ENCODE assay signal across 25 cellular contexts in the genomic region with DNA sequence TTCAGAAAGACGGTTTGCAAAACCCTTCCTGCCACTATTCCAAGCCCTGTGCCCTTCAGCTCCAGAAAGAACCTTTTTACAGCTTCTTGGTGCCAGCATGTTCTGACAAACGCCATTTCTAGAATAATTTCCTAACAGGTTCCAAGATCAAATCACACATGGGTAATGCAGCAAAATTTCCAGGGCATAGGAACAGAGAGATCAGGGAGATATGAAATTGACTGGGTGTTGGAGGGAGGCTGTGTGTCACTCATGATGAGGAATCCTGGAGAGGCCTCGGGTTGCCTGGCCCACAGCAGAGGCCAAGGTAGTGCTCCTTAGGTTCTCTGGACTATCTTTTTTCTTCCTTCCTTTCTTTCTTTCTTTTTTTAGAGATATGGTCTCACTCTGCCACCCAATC. TPM values are rescaled to one million over a fixed set of nuclear protein-coding genes. Genes with fewer than 3 reads are reported as not detected.
"Had no signal": no experiment of that assay in that cellular context is flagged by ENCODE, and none has a peak within 500 bp of the region (broad histone marks: within the 10 kb centered on the region; RNA-seq: fewer than 3 reads in every experiment).

No MANE protein-coding gene starts in this region.

- H3K9me3 Mint-ChIP-seq: IgD-negative memory B cell had no signal

- H3K9me3 ChIP-seq: SJSA1 had no signal

- H3K27ac ChIP-seq: KMS-11, PC-9, SJSA1, SK-N-MC had no signal

- H3K4me1 Mint-ChIP-seq: IgD-negative memory B cell had no signal

- ATAC-seq: K562 had no signal

- H3K4me3 Mint-ChIP-seq: IgD-negative memory B cell had no signal

- H3K36me3 ChIP-seq: SJSA1 had no signal

- H2AFZ ChIP-seq: PC-9 had no signal

- H3K4me1 ChIP-seq: SJSA1 had no signal

- DNase-seq: Kasumi-1, MM.1S, NCI-H1092 treated with DMSO at 0.1 percent for 48 hours, NCI-H1436 treated with DMSO at 0.1 percent for 48 hours, NCI-H1694, NCI-H187 treated with DMSO at 0.1 percent for 48 hours, NCI-H2029 treated with DMSO at 0.1 percent for 48 hours, NCI-H2171 treated with DMSO at 0.1 percent for 48 hours, NCI-H2227 treated with DMSO at 0.1 percent for 48 hours, NCI-H524, NCI-H526 treated with DMSO at 0.1 percent for 48 hours, NCI-H774, OCI-M1, PC-9, Right ventricle myocardium superior, RPMI8226, SIG-M5 had no signal

- H3K27me3 Mint-ChIP-seq: IgD-negative memory B cell had no signal

- H3K4me2 ChIP-seq: KMS-11, PC-9 had no signal

- H3K27ac Mint-ChIP-seq: IgD-negative memory B cell had no signal

- H3K27me3 ChIP-seq: SJSA1 had no signal

- H3K4me3 ChIP-seq: K562, PC-9, SJSA1, SK-N-MC had no signal

RNA-seq across cellular contexts. Expression of gene RAB19, which starts 29.5 kb away (rescaled TPM):
- total RNA-seq: HT1080, K562, M059J, NCI-H460, Right ventricle myocardium superior, SJSA1 had no signal
- polyA plus RNA-seq: K562 had no signal
